In genomic region chr5:9544502-9545300, GRCh38 we compare ENCODE assay signal across 8 cellular contexts. TPM values are rescaled to one million over a fixed set of nuclear protein-coding genes. Genes with fewer than 3 reads are reported as not detected.
DNase-seq lines count a peak whose midpoint lies in the region; ATAC-seq and TF ChIP-seq lines count a peak whose summit lies in the region.

No MANE protein-coding gene starts in this region.

- peak overlapping the region; percentile 57 for H3K9ac ChIP-seq in neural cell (ENCODE audit: low read length)

- H4K20me1 ChIP-seq in neural cell (ENCODE audit: insufficient read depth), result no peaks in the 10 kb centered on the region

- TF ChIP-seq RAD21 in neural cell (conservative IDR thresholded peaks at IDR 0.05), result peak; percentile 91

- H3K4me1 ChIP-seq in gastroesophageal sphincter (peaks cover 0 to 35% (median 13%) of the 10 kb centered on the region in 3 donors), transverse colon (peaks cover 5 to 30% (median 6%) of the 10 kb centered on the region in 4 donors)

- H3K36me3 ChIP-seq in gastroesophageal sphincter (peaks cover 0 to 8% of the 10 kb centered on the region in 2 donors), neural cell (ENCODE audit: insufficient read depth, low read length) (no peaks in the 10 kb centered on the region), transverse colon (no peaks in the 10 kb centered on the region)

- TF ChIP-seq CTCF in gastroesophageal sphincter (IDR thresholded peaks at IDR 0.05), result peak; percentile 79 to 97 (median 80)
- peak; percentile 95 for TF ChIP-seq CTCF in neural cell (IDR thresholded peaks at IDR 0.05; ENCODE audit: poor library complexity, severe bottlenecking)
- TF ChIP-seq CTCF in transverse colon (IDR thresholded peaks at IDR 0.05), result peak; percentile 86 to 93 (median 92)

- peaks cover 3% of the 10 kb centered on the region for H3F3A ChIP-seq in neural cell (ENCODE audit: insufficient read depth, low read length, poor library complexity, severe bottlenecking)

- H3K79me2 ChIP-seq in neural cell (replicated peaks; ENCODE audit: insufficient read depth, low read length), result peaks cover 10% of the 10 kb centered on the region

- H3K4me3 Mint-ChIP-seq in activated T-helper 2 cell treated with anti-CD3 and anti-CD28 coated beads, Interferon-gamma antibody, Interleukin-2, Interleukin-4, amounts not matched to agents 10 μg/mL and 5 μg/mL and 100 μg/mL, durations not matched to agents 14 hours and 24 hours and 36 hours (ENCODE audit: low read depth), result peak overlapping the region; percentile 71

- in situ Hi-C loops in transverse colon (cut with MboI; ENCODE audit: low pct_ligation_motif_present in 1 of 4, low pct_unique_long_range_greater_than_20kb in 1 of 4, low sequenced_read_pairs in 3 of 4), result loop anchor here in 2 of 4 donors (25.0 kb wide), 1 partner anchor 182 kb away; no protein-coding TSS in a partner anchor

- peak overlapping the region; percentile 21 for H2AFZ ChIP-seq in neural cell (ENCODE audit: low read depth, low read length)

- H3K9me3 ChIP-seq in gastroesophageal sphincter (no peaks in the 10 kb centered on the region), neural cell (ENCODE audit: low read length) (no peaks in the 10 kb centered on the region), transverse colon (no peaks in the 10 kb centered on the region)

- peaks cover 21% of the 10 kb centered on the region for H3K27me3 Mint-ChIP-seq in activated T-helper 2 cell treated with anti-CD3 and anti-CD28 coated beads, Interferon-gamma antibody, Interleukin-2, Interleukin-4, amounts not matched to agents 10 μg/mL and 5 μg/mL and 100 μg/mL, durations not matched to agents 14 hours and 24 hours and 36 hours (ENCODE audit: low read depth)

- peak overlapping the region in 2 of 4 donors; percentile 48 to 90 for H3K27ac ChIP-seq in gastroesophageal sphincter
- no peak overlapping the region for H3K27ac ChIP-seq in neural cell (ENCODE audit: low read length)
- H3K27ac ChIP-seq in transverse colon, result peak overlapping the region; percentile 91 to 95 (median 92)

- H3K4me3 ChIP-seq in gastroesophageal sphincter (peak overlapping the region; percentile 78 to 82), neural cell (ENCODE audit: low read length) (peak overlapping the region; percentile 88), transverse colon (peak overlapping the region; percentile 47 to 75 (median 68))

- intact Hi-C loops in activated T-helper 2 cell treated with anti-CD3 and anti-CD28 coated beads, Interferon-gamma antibody, Interleukin-2, Interleukin-4, amounts not matched to agents 10 μg/mL and 5 μg/mL and 100 μg/mL, durations not matched to agents 14 hours and 24 hours and 36 hours (cut with micrococcal nuclease), result loop anchor here (2.0 to 5.0 kb wide), 2 partner anchors 182 to 1617 kb away; no protein-coding TSS in a partner anchor
- intact Hi-C loops in transverse colon (cut with DNase I; ENCODE audit: low total_unique reads), result loop anchor here (10.0 kb wide), 1 partner anchor 180 kb away; no protein-coding TSS in a partner anchor

- no peaks in the 10 kb centered on the region for H3K36me3 Mint-ChIP-seq in activated T-helper 2 cell treated with anti-CD3 and anti-CD28 coated beads, Interferon-gamma antibody, Interleukin-2, Interleukin-4, amounts not matched to agents 10 μg/mL and 5 μg/mL and 100 μg/mL, durations not matched to agents 14 hours and 24 hours and 36 hours (ENCODE audit: low read depth)

- H3K4me1 Mint-ChIP-seq in activated T-helper 2 cell treated with anti-CD3 and anti-CD28 coated beads, Interferon-gamma antibody, Interleukin-2, Interleukin-4, amounts not matched to agents 10 μg/mL and 5 μg/mL and 100 μg/mL, durations not matched to agents 14 hours and 24 hours and 36 hours (ENCODE audit: low read depth), result peaks cover 6% of the 10 kb centered on the region

- peak overlapping the region; percentile 90 for H3K4me2 ChIP-seq in neural cell (ENCODE audit: low read length)

- no peaks in the 10 kb centered on the region for H3K9me3 Mint-ChIP-seq in activated T-helper 2 cell treated with anti-CD3 and anti-CD28 coated beads, Interferon-gamma antibody, Interleukin-2, Interleukin-4, amounts not matched to agents 10 μg/mL and 5 μg/mL and 100 μg/mL, durations not matched to agents 14 hours and 24 hours and 36 hours

- H3K27ac Mint-ChIP-seq in activated T-helper 2 cell treated with anti-CD3 and anti-CD28 coated beads, Interferon-gamma antibody, Interleukin-2, Interleukin-4, amounts not matched to agents 10 μg/mL and 5 μg/mL and 100 μg/mL, durations not matched to agents 14 hours and 24 hours and 36 hours, result peak overlapping the region; percentile 55

- 0% methylated on average over 1 to 8 of the region's 65 CpGs for whole genome bisulfite sequencing in gastroesophageal sphincter (ENCODE audit: low coverage in 1 of 2), 2 donors
- WGBS in transverse colon (ENCODE audit: low coverage in 1 of 2), 2 donors, result 0 to 2% methylated on average over 1 to 59 of the region's 65 CpGs

- H3K9me2 ChIP-seq in neural cell (ENCODE audit: insufficient read depth, low read length), result no peaks in the 10 kb centered on the region

- peak; percentile 68 for ATAC-seq in HG02588 (IDR thresholded peaks at IDR 0.05; ENCODE audit: unreplicated experiment)
- peak; percentile 70 for ATAC-seq in gastroesophageal sphincter

- no peak for TF ChIP-seq POLR2A in gastroesophageal sphincter (IDR thresholded peaks at IDR 0.05)
- peak; percentile 47 for TF ChIP-seq POLR2A in transverse colon (IDR thresholded peaks at IDR 0.05)

- DNase-seq in NCI-H2196 (lab: John Stamatoyannopoulos, UW; ENCODE audit: unreplicated experiment) (peak; percentile 37), NCI-H2196 treated with DMSO at 0.1 percent for 48 hours (lab: John Stamatoyannopoulos, UW; ENCODE audit: unreplicated experiment) (no peak), NCI-H345 (lab: John Stamatoyannopoulos, UW) (peak; percentile 90), transverse colon (peak; percentile 89)
- DNase-seq in activated T-helper 2 cell treated with anti-CD3 and anti-CD28 coated beads, Interferon-gamma antibody, Interleukin-2, Interleukin-4, amounts not matched to agents 10 μg/mL and 5 μg/mL and 100 μg/mL, durations not matched to agents 14 hours and 24 hours and 36 hours (ENCODE audit: low spot score), result no peak

- H3K27me3 ChIP-seq in gastroesophageal sphincter (peaks cover 29% of the 10 kb centered on the region), neural cell (ENCODE audit: insufficient read depth, low read depth, low read length) (no peaks in the 10 kb centered on the region), transverse colon (peaks cover 5% of the 10 kb centered on the region)

- TF ChIP-seq EP300 in gastroesophageal sphincter (IDR thresholded peaks at IDR 0.05), result no peak
- peak; percentile 16 for TF ChIP-seq EP300 in neural cell (conservative IDR thresholded peaks at IDR 0.05; ENCODE audit: poor library complexity, severe bottlenecking)
- TF ChIP-seq EP300 in transverse colon (IDR thresholded peaks at IDR 0.05; ENCODE audit: low read depth), result no peak

TF ChIP-seq in neural cell, 6 proteins besides CTCF, POLR2A, EP300 and RAD21:
- TF ChIP-seq SMC3 (conservative IDR thresholded peaks at IDR 0.05; ENCODE audit: poor library complexity) (peak; percentile 91), MXI1 (conservative IDR thresholded peaks at IDR 0.05; ENCODE audit: poor library complexity, severe bottlenecking) (peak; percentile 53), EZH2 (IDR thresholded peaks at IDR 0.05; ENCODE audit: borderline replicate concordance, insufficient read depth, low read length, poor library complexity, severe bottlenecking) (no peak)

RNA-seq across cellular contexts. Expression of gene SEMA5A, which starts 1.2 kb away (rescaled TPM):
- 0.27 and 0.62 TPM in 2 replicates for total RNA-seq in activated T-helper 2 cell treated with anti-CD3 and anti-CD28 coated beads, Interferon-gamma antibody, Interleukin-2, Interleukin-4, amounts not matched to agents 10 μg/mL and 5 μg/mL and 100 μg/mL, durations not matched to agents 14 hours and 24 hours and 36 hours
- total RNA-seq in gastroesophageal sphincter, result 1 to 10 TPM; 2.3 to 4.7 (median 3.7) TPM
- polyA plus RNA-seq in neural cell, result 3.2 and 4.3 TPM in 2 replicates
- 9.7 and 12.6 TPM in 2 replicates for polyA minus RNA-seq in neural cell
- 10 to 100 TPM; 15.0 to 81.0 (median 52.9) TPM for total RNA-seq in transverse colon

Comparison
In these comparisons a context has a peak if more than half of its experiments do, and no peak if none do; other contexts are left out.
1. DNase-seq: peak in NCI-H2196 (single experiment), NCI-H345 (single experiment) and transverse colon (single experiment); none in NCI-H2196 treated with DMSO at 0.1 percent for 48 hours (single experiment) and activated T-helper 2 cell treated with anti-CD3 and anti-CD28 coated beads, Interferon-gamma antibody, Interleukin-2, Interleukin-4, amounts not matched to agents 10 μg/mL and 5 μg/mL and 100 μg/mL, durations not matched to agents 14 hours and 24 hours and 36 hours (single experiment).
2. Peak in every context shown above with its lines, with median percentiles within 50 percentile points of each other: H3K4me3 ChIP-seq and CTCF ChIP-seq.